Comparison of ENCODE assay signal across 1 cellular context in genomic region chr3:72052841-72053409, GRCh38.
TF ChIP-seq lines count a peak whose summit lies in the region.

No MANE protein-coding gene starts in this region.

TF ChIP-seq in K562, 482 proteins besides CTCF, POLR2A, EP300 and RAD21 (continued from another document and continues in another):
- no peak for TF ChIP-seq PREB (CRISPR knock-in tag; IDR thresholded peaks at IDR 0.05)
- TF ChIP-seq NFATC3 (IDR thresholded peaks at IDR 0.05) = no peak
- TF ChIP-seq HSF4 (CRISPR knock-in tag; IDR thresholded peaks at IDR 0.05; ENCODE audit: borderline replicate concordance) = no peak
- no peak for TF ChIP-seq PML (IDR thresholded peaks at IDR 0.05; ENCODE audit: low read length)
- TF ChIP-seq HINFP (tag; conservative IDR thresholded peaks at IDR 0.05; ENCODE audit: low read depth) = no peak
- TF ChIP-seq ATF3 (IDR thresholded peaks at IDR 0.05) = peak; percentile 85
- TF ChIP-seq ATF3 (CRISPR knock-in tag; conservative IDR thresholded peaks at IDR 0.05) = no peak
- TF ChIP-seq PYGO2 (tag; IDR thresholded peaks at IDR 0.05) = no peak
- TF ChIP-seq ZNF239 (CRISPR knock-in tag; IDR thresholded peaks at IDR 0.05) = no peak
- no peak for TF ChIP-seq SMARCA5 (IDR thresholded peaks at IDR 0.05)
- TF ChIP-seq ZNF318 (IDR thresholded peaks at IDR 0.05; ENCODE audit: borderline replicate concordance in 1 of 2, low read depth in 1 of 2) = peak in 1 of 2 experiments; percentile 92; a peak in 2 of 4 replicates
- TF ChIP-seq MXI1 (IDR thresholded peaks at IDR 0.05; ENCODE audit: low read depth, low read length) = no peak
- TF ChIP-seq GTF2A2 (tag; IDR thresholded peaks at IDR 0.05) = no peak
- no peak for TF ChIP-seq CREB3 (tag; conservative IDR thresholded peaks at IDR 0.05; ENCODE audit: low read depth)
- TF ChIP-seq HMGXB4 (CRISPR knock-in tag; IDR thresholded peaks at IDR 0.05) = no peak
- no peak for TF ChIP-seq ZSCAN29 (IDR thresholded peaks at IDR 0.05)
- TF ChIP-seq FOS (IDR thresholded peaks at IDR 0.05; ENCODE audit: extremely low read depth, insufficient read length) = no peak
- no peak for TF ChIP-seq RREB1 (CRISPR knock-in tag; IDR thresholded peaks at IDR 0.05)
- TF ChIP-seq ARNT (IDR thresholded peaks at IDR 0.05) = no peak
- TF ChIP-seq NFIC (IDR thresholded peaks at IDR 0.05) = peak; percentile 99
- no peak for TF ChIP-seq MCM5 (IDR thresholded peaks at IDR 0.05; ENCODE audit: low read depth)
- TF ChIP-seq RFX1 (IDR thresholded peaks at IDR 0.05) = no peak
- peak; percentile 52; the same call in 1 of the 2 replicates for TF ChIP-seq MTA1 (IDR thresholded peaks at IDR 0.05; ENCODE audit: borderline replicate concordance)
- TF ChIP-seq USF1 (CRISPR knock-in tag; IDR thresholded peaks at IDR 0.05) = no peak
- no peak for TF ChIP-seq ZNF143 (CRISPR knock-in tag; IDR thresholded peaks at IDR 0.05)
- TF ChIP-seq ZFP36 (IDR thresholded peaks at IDR 0.05; ENCODE audit: low read depth, low read length, partially characterized antibody) = no peak
- TF ChIP-seq EWSR1 (IDR thresholded peaks at IDR 0.05; ENCODE audit: borderline replicate concordance, low read depth, partially characterized antibody) = no peak
- TF ChIP-seq CREM (IDR thresholded peaks at IDR 0.05; ENCODE audit: low read depth) = peak; percentile 94
- TF ChIP-seq SMAD1 (IDR thresholded peaks at IDR 0.05; ENCODE audit: low read depth, low read length, partially characterized antibody) = peak; percentile 48
- peak in 1 of 2 experiments; percentile 43; a peak in 1 of 4 replicates for TF ChIP-seq TBL1XR1 (IDR thresholded peaks at IDR 0.05; ENCODE audit: low read length in 2 of 2)
- no peak for TF ChIP-seq BRCA1 (IDR thresholded peaks at IDR 0.05)
- TF ChIP-seq BRCA1 (CRISPR knock-in tag; IDR thresholded peaks at IDR 0.05) = no peak
- no peak for TF ChIP-seq ETV6 (IDR thresholded peaks at IDR 0.05; ENCODE audit: borderline replicate concordance in 1 of 2, low read depth in 2 of 2, low read length in 1 of 2)
- TF ChIP-seq ETV6 (CRISPR knock-in tag; IDR thresholded peaks at IDR 0.05; ENCODE audit: borderline replicate concordance) = no peak
- TF ChIP-seq RHOXF2B (CRISPR knock-in tag; conservative IDR thresholded peaks at IDR 0.05) = no peak
- TF ChIP-seq ZBTB49 (CRISPR knock-in tag; IDR thresholded peaks at IDR 0.05; ENCODE audit: borderline replicate concordance) = no peak
- no peak for TF ChIP-seq XRCC4 (IDR thresholded peaks at IDR 0.05; ENCODE audit: extremely low read depth, insufficient read depth, insufficient read length)
